ENCODE assay signal across 20 cellular contexts in genomic region chr5:14722923-14723322, GRCh38.
"Had no signal": no experiment of that assay in that cellular context is flagged by ENCODE, and none has a peak within 500 bp of the region (broad histone marks: within the 10 kb centered on the region; RNA-seq: fewer than 3 reads in every experiment).

No MANE protein-coding gene starts in this region.

- H3K27ac Mint-ChIP-seq: activated CD4-positive, alpha-beta memory T cell treated with anti-CD3 and anti-CD28 coated beads, Interleukin-2, amount 10 ng/mL, durations not matched to agents 7 days and 5 days; activated CD4-positive, alpha-beta T cell treated with anti-CD3 and anti-CD28 coated beads for 36 hours; activated naive CD4-positive, alpha-beta T cell treated with anti-CD3 and anti-CD28 coated beads, Interleukin-2, amount 10 ng/mL, durations not matched to agents 7 days and 5 days had no signal

- H3K27me3 Mint-ChIP-seq: activated CD4-positive, alpha-beta memory T cell treated with anti-CD3 and anti-CD28 coated beads, Interleukin-2, amount 10 ng/mL, durations not matched to agents 7 days and 5 days; activated CD4-positive, alpha-beta T cell treated with anti-CD3 and anti-CD28 coated beads for 36 hours; activated naive CD4-positive, alpha-beta T cell treated with anti-CD3 and anti-CD28 coated beads, Interleukin-2, amount 10 ng/mL, durations not matched to agents 7 days and 5 days; central memory CD8-positive, alpha-beta T cell had no signal

- DNase-seq: activated CD4-positive, alpha-beta memory T cell treated with anti-CD3 and anti-CD28 coated beads, Interleukin-2, amount 10 ng/mL, durations not matched to agents 7 days and 5 days; activated CD4-positive, alpha-beta T cell treated with anti-CD3 and anti-CD28 coated beads for 36 hours; activated CD4-positive, alpha-beta T cell treated with anti-CD3 and anti-CD28 coated beads, Interleukin-2, amount 50 U/mL, for 1 hour; activated gamma-delta T cell treated with Interleukin-2 at 50 U/mL for 16 hours; activated naive CD4-positive, alpha-beta T cell treated with anti-CD3 and anti-CD28 coated beads, Interleukin-2, amount 10 ng/mL, durations not matched to agents 7 days and 5 days; aorta; KG1; NCI-H1092; NCI-H1417 treated with DMSO at 0.1 percent for 48 hours; NCI-H1694; NCI-H2029; NCI-H2107; NCI-H2171 treated with DMSO at 0.1 percent for 48 hours; NCI-H226; NCI-H526; NCI-H774; SIG-M5; T-helper 2 cell; T1000 had no signal

- H3K9me3 Mint-ChIP-seq: activated CD4-positive, alpha-beta memory T cell treated with anti-CD3 and anti-CD28 coated beads, Interleukin-2, amount 10 ng/mL, durations not matched to agents 7 days and 5 days; activated naive CD4-positive, alpha-beta T cell treated with anti-CD3 and anti-CD28 coated beads, Interleukin-2, amount 10 ng/mL, durations not matched to agents 7 days and 5 days; central memory CD8-positive, alpha-beta T cell had no signal

- H3K4me3 Mint-ChIP-seq: activated CD4-positive, alpha-beta memory T cell treated with anti-CD3 and anti-CD28 coated beads, Interleukin-2, amount 10 ng/mL, durations not matched to agents 7 days and 5 days; activated CD4-positive, alpha-beta T cell treated with anti-CD3 and anti-CD28 coated beads for 36 hours; activated naive CD4-positive, alpha-beta T cell treated with anti-CD3 and anti-CD28 coated beads, Interleukin-2, amount 10 ng/mL, durations not matched to agents 7 days and 5 days; central memory CD8-positive, alpha-beta T cell had no signal
